ENCODE assay signal across 8 cellular contexts in genomic region chr22:46267431-46268279, GRCh38. TPM values are rescaled to one million over a fixed set of nuclear protein-coding genes. Genes with fewer than 3 reads are reported as not detected.
A peak's percentile ranks its signal among the peaks of the same experiment; 100 is the strongest.
DNase-seq lines count a peak whose midpoint lies in the region; ATAC-seq, FAIRE-seq and TF ChIP-seq lines count a peak whose summit lies in the region.

Gene TTC38, plus strand, starts transcription at chr22:46268008. Its CDS starts 32 bp downstream, at chr22:46268040.

- 4% methylated on average over 8 of the region's 74 CpGs for WGBS in A549 (ENCODE audit: missing lambda C conversion rate)
- under 1% methylated on average over 28 of the region's 74 CpGs for WGBS in esophagus muscularis mucosa

- H3K9ac ChIP-seq in PC-3 (ENCODE audit: low read length) (peak within 1 kb of the TSS; percentile 83), subcutaneous abdominal adipose tissue (ENCODE audit: low read length in 5 of 5) (peak within 1 kb of the TSS in 4 of 5 donors; percentile 75 to 93 (median 88))

- no peaks in the 10 kb centered on the region for H3K9me2 ChIP-seq in PC-3 (replicated peaks; ENCODE audit: low read length)

- H3K36me3 ChIP-seq in PC-3 (ENCODE audit: low read depth, low read length) (peaks cover 2% of the 10 kb centered on the region; the same call in 1 of the 2 replicates), esophagus muscularis mucosa (peaks cover 6 to 31% (median 13%) of the 10 kb centered on the region in 4 donors), subcutaneous abdominal adipose tissue (ENCODE audit: control insufficient read depth in 5 of 5, insufficient read depth in 5 of 5, low read length in 5 of 5) (peaks cover 0 to 24% (median 12%) of the 10 kb centered on the region in 5 donors)

- H3F3A ChIP-seq in PC-3 (ENCODE audit: low read length, unreplicated experiment) = no peaks in the 10 kb centered on the region

- peak within 1 kb of the TSS; percentile 73 for H3K27ac Mint-ChIP-seq in activated T-helper 1 cell treated with anti-CD3 and anti-CD28 coated beads, Interleukin-12 subunit alpha, Interleukin-12 subunit beta, Interleukin-2, Interleukin-4 antibody, amounts not matched to agents 30 ng/mL and 10 ng/mL and 1 ng/mL, durations not matched to agents 14 hours and 24 hours and 36 hours

- no peak for TF ChIP-seq RAD21 in A549 (conservative IDR thresholded peaks at IDR 0.05 in 1 of 2, IDR thresholded peaks at IDR 0.05 in 1 of 2)

- intact Hi-C loops in PC-3 (cut with micrococcal nuclease) = no loop called here
- intact Hi-C loops in activated T-helper 1 cell treated with anti-CD3 and anti-CD28 coated beads, Interleukin-12 subunit alpha, Interleukin-12 subunit beta, Interleukin-2, Interleukin-4 antibody, amounts not matched to agents 30 ng/mL and 10 ng/mL and 1 ng/mL, durations not matched to agents 14 hours and 24 hours and 36 hours (cut with micrococcal nuclease) = loop anchor here (1.0 to 5.0 kb wide), 3 partner anchors 17 to 115 kb away; partner anchors contain the start of genes CDPF1, GTSE1 and PPARA
- intact Hi-C loops in esophagus muscularis mucosa (cut with DNase I) = loop anchor here (10.0 kb wide), 1 partner anchor 123 kb away; no protein-coding TSS in a partner anchor

- H3K27ac ChIP-seq in A549 = peak within 1 kb of the TSS; percentile 82 to 95
- no peak within 1 kb of the TSS for H3K27ac ChIP-seq in PC-3 (ENCODE audit: low read length)
- H3K27ac ChIP-seq in esophagus muscularis mucosa (replicated peaks in 1 of 4) = peak within 1 kb of the TSS; percentile 83 to 87 (median 84)
- peak within 1 kb of the TSS; percentile 74 for H3K27ac ChIP-seq in subcutaneous abdominal adipose tissue (ENCODE audit: low read depth, low read length)

- no TSS peak for BruUV-seq in PC-3 (replicated peaks; lab: Mats Ljungman, UMichigan)

- TF ChIP-seq EP300 in A549 (IDR thresholded peaks at IDR 0.05) (no peak), esophagus muscularis mucosa (IDR thresholded peaks at IDR 0.05) (no peak)

- H3K4me3 ChIP-seq in A549 = peak within 1 kb of the TSS; percentile 76
- H3K4me3 ChIP-seq in PC-3 (ENCODE audit: low read length) = peak within 1 kb of the TSS; percentile 85
- peak within 1 kb of the TSS; percentile 66 to 89 (median 79) for H3K4me3 ChIP-seq in esophagus muscularis mucosa
- peak within 1 kb of the TSS; percentile 75 to 97 (median 83) for H3K4me3 ChIP-seq in subcutaneous abdominal adipose tissue (ENCODE audit: low read depth in 1 of 5, low read length in 5 of 5)

- DNase-seq in A549 (ENCODE audit: low read depth in 1 of 2, low spot score in 1 of 2) = peak; percentile 77 to 87
- peak; percentile 81 for DNase-seq in PC-3
- DNase-seq in activated T-helper 1 cell treated with anti-CD3 and anti-CD28 coated beads, Interleukin-12 subunit alpha, Interleukin-12 subunit beta, Interleukin-2, Interleukin-4 antibody, amounts not matched to agents 30 ng/mL and 10 ng/mL and 1 ng/mL, durations not matched to agents 14 hours and 24 hours and 36 hours (ENCODE audit: low spot score) = peak; percentile 40
- peak; percentile 97 for DNase-seq in esophagus muscularis mucosa (ENCODE audit: extremely low spot score)
- DNase-seq in mucosa of gallbladder (ENCODE audit: low spot score) = peak; percentile 93

- CTCF ChIA-PET in A549 (lab: Yijun Ruan, JAX) (interaction anchor here (1.2 to 2.1 kb wide), 4 partner anchors 124 to 272 kb away, joined by 3 to 5 read pairs (median 4); no protein-coding TSS in a partner anchor), PC-3 (lab: Charles Lee) (interaction anchor here (1.3 kb wide), 1 partner anchor 261 kb away, joined by 3 read pairs; no protein-coding TSS in a partner anchor)

- H3K36me3 Mint-ChIP-seq in activated T-helper 1 cell treated with anti-CD3 and anti-CD28 coated beads, Interleukin-12 subunit alpha, Interleukin-12 subunit beta, Interleukin-2, Interleukin-4 antibody, amounts not matched to agents 30 ng/mL and 10 ng/mL and 1 ng/mL, durations not matched to agents 14 hours and 24 hours and 36 hours (ENCODE audit: low read depth) = peaks cover 5% of the 10 kb centered on the region

- H3K4me1 ChIP-seq in A549 = peaks cover 18% of the 10 kb centered on the region; the same call in 1 of the 3 replicates
- peaks cover 10% of the 10 kb centered on the region for H3K4me1 ChIP-seq in PC-3 (ENCODE audit: insufficient read depth, low read length)
- H3K4me1 ChIP-seq in esophagus muscularis mucosa = peaks cover 30 to 47% (median 36%) of the 10 kb centered on the region in 4 donors
- H3K4me1 ChIP-seq in subcutaneous abdominal adipose tissue (ENCODE audit: control insufficient read depth in 5 of 5, insufficient read depth in 5 of 5, low read length in 5 of 5) = peaks cover 0 to 38% (median 25%) of the 10 kb centered on the region in 5 donors

- ATAC-seq in A549 = peak; percentile 98
- peak; percentile 81 for ATAC-seq in HG03175 (IDR thresholded peaks at IDR 0.05; ENCODE audit: unreplicated experiment)
- ATAC-seq in PC-3 = peak; percentile 89

- H3K4me1 Mint-ChIP-seq in activated T-helper 1 cell treated with anti-CD3 and anti-CD28 coated beads, Interleukin-12 subunit alpha, Interleukin-12 subunit beta, Interleukin-2, Interleukin-4 antibody, amounts not matched to agents 30 ng/mL and 10 ng/mL and 1 ng/mL, durations not matched to agents 14 hours and 24 hours and 36 hours (ENCODE audit: low read depth) = peaks cover 18% of the 10 kb centered on the region

- H3K9me3 Mint-ChIP-seq in activated T-helper 1 cell treated with anti-CD3 and anti-CD28 coated beads, Interleukin-12 subunit alpha, Interleukin-12 subunit beta, Interleukin-2, Interleukin-4 antibody, amounts not matched to agents 30 ng/mL and 10 ng/mL and 1 ng/mL, durations not matched to agents 14 hours and 24 hours and 36 hours = peaks cover 3% of the 10 kb centered on the region

- H3K27me3 ChIP-seq in PC-3 (ENCODE audit: low read length) (no peaks in the 10 kb centered on the region), esophagus muscularis mucosa (no peaks in the 10 kb centered on the region), subcutaneous abdominal adipose tissue (ENCODE audit: control insufficient read depth in 5 of 5, insufficient read depth in 4 of 5, low read length in 5 of 5) (no peaks in the 10 kb centered on the region)

- POLR2A ChIA-PET in A549 (lab: Yijun Ruan, JAX) = interaction anchor here (0.6 to 1.2 kb wide), 6 partner anchors 8 to 183 kb away, joined by 3 to 6 read pairs (median 3); partner anchors contain the start of gene CDPF1
- POLR2A ChIA-PET in PC-3 (lab: Charles Lee; ENCODE audit: unreplicated experiment) = interaction anchor here (0.6 kb wide), 1 partner anchor 17 kb away, joined by 15 read pairs; no protein-coding TSS in a partner anchor

- no peak for FAIRE-seq in A549 (lab: Jason Lieb, UNC)

- H3K79me2 ChIP-seq in PC-3 (ENCODE audit: low read length) = peaks cover 23% of the 10 kb centered on the region

- peak within 1 kb of the TSS; percentile 93 for H3K4me3 Mint-ChIP-seq in activated T-helper 1 cell treated with anti-CD3 and anti-CD28 coated beads, Interleukin-12 subunit alpha, Interleukin-12 subunit beta, Interleukin-2, Interleukin-4 antibody, amounts not matched to agents 30 ng/mL and 10 ng/mL and 1 ng/mL, durations not matched to agents 14 hours and 24 hours and 36 hours

- peaks cover 24% of the 10 kb centered on the region for H3K27me3 Mint-ChIP-seq in activated T-helper 1 cell treated with anti-CD3 and anti-CD28 coated beads, Interleukin-12 subunit alpha, Interleukin-12 subunit beta, Interleukin-2, Interleukin-4 antibody, amounts not matched to agents 30 ng/mL and 10 ng/mL and 1 ng/mL, durations not matched to agents 14 hours and 24 hours and 36 hours (ENCODE audit: insufficient read depth)

- peak within 1 kb of the TSS; percentile 95 for H3K4me2 ChIP-seq in A549
- H3K4me2 ChIP-seq in PC-3 (ENCODE audit: low read length) = peak within 1 kb of the TSS; percentile 93

- peak within 1 kb of the TSS; percentile 94 for H2AFZ ChIP-seq in PC-3 (ENCODE audit: low read length)

- peaks cover 6% of the 10 kb centered on the region; the same call in 1 of the 3 replicates for H3K9me3 ChIP-seq in A549
- H3K9me3 ChIP-seq in PC-3 (ENCODE audit: low read length) = no peaks in the 10 kb centered on the region
- no peaks in the 10 kb centered on the region for H3K9me3 ChIP-seq in esophagus muscularis mucosa
- no peaks in the 10 kb centered on the region for H3K9me3 ChIP-seq in subcutaneous abdominal adipose tissue (ENCODE audit: control insufficient read depth in 5 of 5, low read length in 5 of 5)

- no peaks in the 10 kb centered on the region for H4K20me1 ChIP-seq in PC-3 (ENCODE audit: low read length)

- TF ChIP-seq CTCF in A549 (IDR thresholded peaks at IDR 0.05) = no peak
- TF ChIP-seq CTCF in PC-3 (conservative IDR thresholded peaks at IDR 0.05; ENCODE audit: low read depth, low read length) = no peak
- no peak for TF ChIP-seq CTCF in esophagus muscularis mucosa (IDR thresholded peaks at IDR 0.05)

- peak; percentile 53 for TF ChIP-seq POLR2A in A549 (IDR thresholded peaks at IDR 0.05; ENCODE audit: low read length)
- TF ChIP-seq POLR2A in GM15510 (IDR thresholded peaks at IDR 0.05; ENCODE audit: borderline replicate concordance, extremely low read depth, insufficient read length) = peak; percentile 84
- no peak for TF ChIP-seq POLR2A in esophagus muscularis mucosa (IDR thresholded peaks at IDR 0.05; ENCODE audit: low read depth)

TF ChIP-seq in A549, 52 proteins besides CTCF, POLR2A, EP300 and RAD21 (continues in another document):
- TF ChIP-seq HDAC2 (IDR thresholded peaks at IDR 0.05) (no peak), ZSCAN20 (CRISPR knock-in tag; IDR thresholded peaks at IDR 0.05) (no peak), MAFK (IDR thresholded peaks at IDR 0.05; ENCODE audit: partially characterized antibody) (no peak), CBX2 (IDR thresholded peaks at IDR 0.05; ENCODE audit: borderline replicate concordance, low read depth) (no peak), HOXB5 (CRISPR knock-in tag; IDR thresholded peaks at IDR 0.05) (no peak), SMC3 (IDR thresholded peaks at IDR 0.05) (no peak), ZFP36 (IDR thresholded peaks at IDR 0.05; ENCODE audit: borderline replicate concordance, partially characterized antibody) (no peak), MAX (IDR thresholded peaks at IDR 0.05) (peak; percentile 35; the same call in 1 of the 2 replicates), JUNB (IDR thresholded peaks at IDR 0.05) (no peak)

RNA-seq across cellular contexts. Expression of gene TTC38, which starts in this region (rescaled TPM):
- polyA plus RNA-seq in A549 (2011; rRNA removed) = 12.4 and 17.3 TPM in 2 replicates
- polyA plus RNA-seq in A549 (2012; cell fraction: cytosol; rRNA removed) = 15.6 and 21.4 TPM in 2 replicates
- polyA plus RNA-seq in A549 (2012; cell fraction: nucleus; rRNA removed) = 34.7 and 39.8 TPM in 2 replicates
- 17.6 to 22.1 TPM (median 20.3 TPM) in 3 replicates for polyA plus RNA-seq in A549 (2017; fragmentation: RNase III; extraction: RNeasy Plus Mini Kit Qiagen cat#74134 plus additional on column Dnase treatment)
- polyA minus RNA-seq in A549 (2011; rRNA and poly(A)+ RNA removed) = 11.4 TPM in 2 replicates
- 26.8 and 41.4 TPM in 2 replicates for total RNA-seq in PC-3 (2014; rRNA removed)
- 23.0 and 30.2 TPM in 2 replicates for total RNA-seq in activated T-helper 1 cell treated with anti-CD3 and anti-CD28 coated beads, Interleukin-12 subunit alpha, Interleukin-12 subunit beta, Interleukin-2, Interleukin-4 antibody, amounts not matched to agents 30 ng/mL and 10 ng/mL and 1 ng/mL, durations not matched to agents 14 hours and 24 hours and 36 hours
- 10 to 100 TPM; 28.4 to 58.6 (median 32.3) TPM for total RNA-seq in esophagus muscularis mucosa
- total RNA-seq in mucosa of gallbladder = 90.4 TPM

Comparison
In these comparisons a context has a peak if more than half of its experiments do, and no peak if none do; other contexts are left out.
1. DNase-seq: peak in every context shown above with its lines; median percentile 97 in esophagus muscularis mucosa; 93 in mucosa of gallbladder; 82 in A549; 81 in PC-3; 40 in activated T-helper 1 cell treated with anti-CD3 and anti-CD28 coated beads, Interleukin-12 subunit alpha, Interleukin-12 subunit beta, Interleukin-2, Interleukin-4 antibody, amounts not matched to agents 30 ng/mL and 10 ng/mL and 1 ng/mL, durations not matched to agents 14 hours and 24 hours and 36 hours.